Comparison of ENCODE assay signal across 13 cellular contexts in genomic region chr21:38567577-38568360, GRCh38.
DNase-seq lines count a peak whose midpoint lies in the region; ATAC-seq and TF ChIP-seq lines count a peak whose summit lies in the region.
"Had no signal": no experiment of that assay in that cellular context is flagged by ENCODE, and none has a peak within 500 bp of the region (broad histone marks: within the 10 kb centered on the region; RNA-seq: fewer than 3 reads in every experiment).

No MANE protein-coding gene starts in this region.

- no peak for TF ChIP-seq POLR2A in lower leg skin (IDR thresholded peaks at IDR 0.05)

- intact Hi-C loops in lower leg skin (cut with DNase I; ENCODE audit: low total_unique reads): no loop called here

- in situ Hi-C loops in SK-MEL-5 (cut with HindIII; ENCODE audit: low pct_unique_long_range_greater_than_20kb, low sequenced_read_pairs): no loop called here

- TF ChIP-seq CTCF in lower leg skin (IDR thresholded peaks at IDR 0.05): no peak

- 34 to 43% methylated on average over 21 of the region's 21 CpGs for WGBS in lower leg skin, 2 donors

- H3K4me3 ChIP-seq in lower leg skin (ENCODE audit: low read depth, poor library complexity, severe bottlenecking): no peak overlapping the region

- DNase-seq in EH (ENCODE audit: low read depth) (peak; percentile 63), SK-MEL-5 (ENCODE audit: low read depth, low spot score) (peak; percentile 7), fibroblast of peridontal ligament (ENCODE audit: extremely low read depth) (peak; percentile 35), retina (peak; percentile 53), DMS114 treated with DMSO at 0.1 percent for 48 hours (lab: John Stamatoyannopoulos, UW; ENCODE audit: unreplicated experiment) (no peak), NOMO-1 treated with dmso at 0.1 percent for 144 hours (lab: John Stamatoyannopoulos, UW; ENCODE audit: unreplicated experiment) (no peak), lower leg skin (ENCODE audit: low spot score in 2 of 2) (no peak)
- DNase-seq: DMS79, left colon, NCI-H2107, T-helper 1 cell had no signal

- ATAC-seq in GM21825 (IDR thresholded peaks at IDR 0.05; ENCODE audit: unreplicated experiment): no peak
- ATAC-seq: left colon; stimulated activated memory B cell treated with anti-CD40 and anti-IgM and Interleukin-4, amounts not matched to agents 10 μg/mL and 1 μg/mL and 100 μg/mL, for 72 hours had no signal

Comparison
In these comparisons a context has a peak if more than half of its experiments do, and no peak if none do; other contexts are left out.
1. DNase-seq: peak in EH (single experiment), SK-MEL-5 (single experiment), fibroblast of peridontal ligament (single experiment) and retina (single experiment); none in DMS114 treated with DMSO at 0.1 percent for 48 hours (single experiment), NOMO-1 treated with dmso at 0.1 percent for 144 hours (single experiment) and lower leg skin (0 of 2).